ENCODE assay signal across 2 cellular contexts in the genomic region with DNA sequence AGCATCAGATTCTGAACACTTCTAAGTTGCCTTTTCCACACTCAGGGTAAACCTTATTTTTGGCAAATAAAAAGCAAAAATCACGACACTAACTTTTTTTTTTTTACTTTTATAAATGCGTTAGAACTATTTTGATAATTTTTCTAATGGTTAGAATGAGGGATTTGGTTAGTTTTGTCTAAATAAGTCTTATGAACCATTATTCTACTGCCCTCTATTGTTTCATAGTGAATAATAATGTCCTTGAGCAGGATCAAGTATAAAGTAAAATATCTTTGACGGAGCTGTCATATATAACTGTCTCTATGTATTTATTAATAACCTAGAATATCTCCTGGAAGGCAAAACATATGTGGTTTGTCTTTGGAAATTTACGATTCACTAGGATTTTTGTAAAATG.
TF ChIP-seq lines count a peak whose summit lies in the region.

No MANE protein-coding gene starts in this region.

TF ChIP-seq in SK-N-SH, 30 proteins besides CTCF, POLR2A, EP300 and RAD21 (continued from another document):
- TF ChIP-seq FOSL2 (IDR thresholded peaks at IDR 0.05; ENCODE audit: borderline replicate concordance, low read depth): no peak
- no peak for TF ChIP-seq RFX5 (IDR thresholded peaks at IDR 0.05; ENCODE audit: low read length)
- TF ChIP-seq EZH2phosphoT487 (IDR thresholded peaks at IDR 0.05; ENCODE audit: borderline replicate concordance, low read depth): no peak
- TF ChIP-seq ZBTB33 (IDR thresholded peaks at IDR 0.05; ENCODE audit: borderline replicate concordance, low read depth): no peak

TF ChIP-seq in SK-N-SH treated with all-trans-retinoic acid at 6 μM for 48 hours, 23 proteins besides CTCF, POLR2A, EP300 and RAD21 (continued from another document):
- TF ChIP-seq, protein P1, sequence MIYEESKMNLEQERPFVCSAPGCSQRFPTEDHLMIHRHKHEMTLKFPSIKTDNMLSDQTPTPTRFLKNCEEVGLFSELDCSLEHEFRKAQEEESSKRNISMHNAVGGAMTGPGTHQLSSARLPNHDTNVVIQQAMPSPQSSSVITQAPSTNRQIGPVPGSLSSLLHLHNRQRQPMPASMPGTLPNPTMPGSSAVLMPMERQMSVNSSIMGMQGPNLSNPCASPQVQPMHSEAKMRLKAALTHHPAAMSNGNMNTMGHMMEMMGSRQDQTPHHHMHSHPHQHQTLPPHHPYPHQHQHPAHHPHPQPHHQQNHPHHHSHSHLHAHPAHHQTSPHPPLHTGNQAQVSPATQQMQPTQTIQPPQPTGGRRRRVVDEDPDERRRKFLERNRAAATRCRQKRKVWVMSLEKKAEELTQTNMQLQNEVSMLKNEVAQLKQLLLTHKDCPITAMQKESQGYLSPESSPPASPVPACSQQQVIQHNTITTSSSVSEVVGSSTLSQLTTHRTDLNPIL (CRISPR knock-in tag; IDR thresholded peaks at IDR 0.05; ENCODE audit: low read depth): no peak
- TF ChIP-seq OSR1 (CRISPR knock-in tag; IDR thresholded peaks at IDR 0.05) (no peak), ZC3H10 (CRISPR knock-in tag; IDR thresholded peaks at IDR 0.05) (no peak)
